Comparison of ENCODE assay signal across 17 cellular contexts in genomic region chr17:44926841-44927525, GRCh38. TPM values are rescaled to one million over a fixed set of nuclear protein-coding genes. Genes with fewer than 3 reads are reported as not detected.
DNase-seq lines count a peak whose midpoint lies in the region; ATAC-seq and TF ChIP-seq lines count a peak whose summit lies in the region.
"Had no signal": no experiment of that assay in that cellular context is flagged by ENCODE, and none has a peak within 500 bp of the region (broad histone marks: within the 10 kb centered on the region; RNA-seq: fewer than 3 reads in every experiment).

No MANE protein-coding gene starts in this region.

- H3K36me3 ChIP-seq in IMR-90 (ENCODE audit: control insufficient read depth, insufficient read depth, low read length) = peaks cover 12% of the 10 kb centered on the region
- H3K36me3 ChIP-seq in left lung = peaks cover 0 to 30% of the 10 kb centered on the region in 2 donors
- no peaks in the 10 kb centered on the region for H3K36me3 ChIP-seq in transverse colon

- H3K79me1 ChIP-seq in IMR-90 (ENCODE audit: low read depth in 1 of 2, low read length in 2 of 2) = peaks cover 3% of the 10 kb centered on the region in 2 experiments; a peak in 2 of 4 replicates

- H3K4me1 ChIP-seq in IMR-90 (ENCODE audit: control insufficient read depth, insufficient read depth, low read length) = no peaks in the 10 kb centered on the region
- no peaks in the 10 kb centered on the region for H3K4me1 ChIP-seq in left lung
- H3K4me1 ChIP-seq in transverse colon = no peaks in the 10 kb centered on the region

- no peak overlapping the region for H3K56ac ChIP-seq in IMR-90 (ENCODE audit: extremely low read depth, insufficient read depth, low read length)

- no peak overlapping the region for H2AFZ ChIP-seq in IMR-90 (replicated peaks; ENCODE audit: low read length, poor library complexity)

- no peak for TF ChIP-seq RAD21 in IMR-90 (IDR thresholded peaks at IDR 0.05; ENCODE audit: low read length)

- H3K9me3 ChIP-seq in IMR-90 (ENCODE audit: control insufficient read depth, insufficient read depth, low read length) (no peaks in the 10 kb centered on the region), left lung (no peaks in the 10 kb centered on the region), transverse colon (no peaks in the 10 kb centered on the region)

- H3K4me2 ChIP-seq in IMR-90 (ENCODE audit: low read depth, low read length) = no peak overlapping the region
- H3K4me2 ChIP-seq: KMS-11 had no signal

- ATAC-seq in IMR-90 (ENCODE audit: low read depth) (no peak), left lung (no peak)

- no peaks in the 10 kb centered on the region for H3K9me3 Mint-ChIP-seq in activated naive CD4-positive, alpha-beta T cell treated with anti-CD3 and anti-CD28 coated beads for 36 hours
- H3K9me3 Mint-ChIP-seq in activated naive CD4-positive, alpha-beta T cell treated with anti-CD3 and anti-CD28 coated beads, Interleukin-2, amount 10 ng/mL, durations not matched to agents 7 days and 5 days = no peaks in the 10 kb centered on the region
- H3K9me3 Mint-ChIP-seq: HFFc6 had no signal

- no peak overlapping the region for H2BK120ac ChIP-seq in IMR-90 (ENCODE audit: low read depth, low read length)

- H3K18ac ChIP-seq in IMR-90 (ENCODE audit: low read depth, low read length) = no peak overlapping the region

- no peak overlapping the region for H3K23ac ChIP-seq in IMR-90 (ENCODE audit: low read depth, low read length)

- H3K27me3 ChIP-seq in IMR-90 (ENCODE audit: control insufficient read depth, insufficient read depth, low read length) = no peaks in the 10 kb centered on the region
- peaks cover 0 to 12% of the 10 kb centered on the region in 2 donors for H3K27me3 ChIP-seq in left lung
- H3K27me3 ChIP-seq in transverse colon = no peaks in the 10 kb centered on the region

- H3K27ac ChIP-seq in IMR-90 (ENCODE audit: insufficient read depth, low read length) = no peak overlapping the region
- no peak overlapping the region for H3K27ac ChIP-seq in left lung
- H3K27ac ChIP-seq in transverse colon = no peak overlapping the region
- H3K27ac ChIP-seq: KMS-11 had no signal

- H2BK15ac ChIP-seq in IMR-90 (ENCODE audit: low read depth, low read length) = no peak overlapping the region

- peak; percentile 3 for DNase-seq in activated naive CD4-positive, alpha-beta T cell treated with anti-CD3 and anti-CD28 coated beads for 36 hours
- DNase-seq in activated naive CD4-positive, alpha-beta T cell treated with anti-CD3 and anti-CD28 coated beads, Interleukin-2, amount 10 ng/mL, durations not matched to agents 7 days and 5 days = no peak
- DNase-seq in IMR-90 (no peak), left lung (peak; percentile 13 to 39), transverse colon (peak; percentile 4), AML-193 (lab: John Stamatoyannopoulos, UW) (no peak), HCEC 1CT (no peak)
- DNase-seq: C1 segment of cervical spinal cord, DND-41, HFFc6, NCI-H1092, NCI-H146, NCI-H2227 treated with DMSO at 0.1 percent for 48 hours, NCI-H524, Right ventricle myocardium superior had no signal

- H4K20me1 ChIP-seq in IMR-90 (ENCODE audit: insufficient read depth, low read length) = no peaks in the 10 kb centered on the region

- no peak overlapping the region for H4K8ac ChIP-seq in IMR-90 (ENCODE audit: low read depth in 2 of 2, low read length in 2 of 2)

- H3K9ac ChIP-seq in IMR-90 (ENCODE audit: low read depth, low read length) = no peak overlapping the region
- H3K9ac ChIP-seq: KMS-11 had no signal

- H3K4ac ChIP-seq in IMR-90 (ENCODE audit: low read depth, low read length) = no peak overlapping the region

- H3K9me1 ChIP-seq in IMR-90 (ENCODE audit: insufficient read depth, low read length) = no peaks in the 10 kb centered on the region

- in situ Hi-C loops in IMR-90 (cut with MboI; ENCODE audit: low sequenced_read_pairs) (no loop called here), transverse colon (cut with MboI; ENCODE audit: low pct_ligation_motif_present in 1 of 4, low pct_unique_long_range_greater_than_20kb in 1 of 4, low sequenced_read_pairs in 3 of 4) (loop anchor here (5.0 to 10.0 kb wide), 4 partner anchors 78 to 178 kb away; no protein-coding TSS in a partner anchor)

- peaks cover 6% of the 10 kb centered on the region for H3K27me3 Mint-ChIP-seq in activated naive CD4-positive, alpha-beta T cell treated with anti-CD3 and anti-CD28 coated beads for 36 hours (ENCODE audit: low read depth)
- H3K27me3 Mint-ChIP-seq in activated naive CD4-positive, alpha-beta T cell treated with anti-CD3 and anti-CD28 coated beads, Interleukin-2, amount 10 ng/mL, durations not matched to agents 7 days and 5 days = peaks cover 13% of the 10 kb centered on the region

- H4K5ac ChIP-seq in IMR-90 (ENCODE audit: low read depth, low read length) = no peak overlapping the region

- peak overlapping the region; percentile 25 for H2AK9ac ChIP-seq in IMR-90 (replicated peaks; ENCODE audit: low read depth, low read length, poor library complexity)

- 98% methylated on average over 6 of the region's 15 CpGs; no CpG with 5 or more reads in 1 of the 2 experiments for WGBS in IMR-90 (ENCODE audit: extremely low coverage in 2 of 2, insufficient read length in 1 of 2), 2 experiments
- WGBS in transverse colon (ENCODE audit: low coverage in 1 of 2), 2 donors = 96% methylated on average over 15 of the region's 15 CpGs; no CpG with 5 or more reads in 1 of the 2 donors

- no peak for TF ChIP-seq CTCF in IMR-90 (conservative IDR thresholded peaks at IDR 0.05; ENCODE audit: low read depth, low read length)
- no peak for TF ChIP-seq CTCF in left lung (IDR thresholded peaks at IDR 0.05)
- TF ChIP-seq CTCF in transverse colon (IDR thresholded peaks at IDR 0.05) = no peak

- no peaks in the 10 kb centered on the region for H3K4me1 Mint-ChIP-seq in activated naive CD4-positive, alpha-beta T cell treated with anti-CD3 and anti-CD28 coated beads for 36 hours (ENCODE audit: low read depth)
- no peaks in the 10 kb centered on the region for H3K4me1 Mint-ChIP-seq in activated naive CD4-positive, alpha-beta T cell treated with anti-CD3 and anti-CD28 coated beads, Interleukin-2, amount 10 ng/mL, durations not matched to agents 7 days and 5 days

- H3K14ac ChIP-seq in IMR-90 (replicated peaks; ENCODE audit: low read depth, low read length) = no peak overlapping the region

- H2BK5ac ChIP-seq in IMR-90 (ENCODE audit: low read depth, low read length, poor library complexity, severe bottlenecking) = no peak overlapping the region

- CTCF ChIA-PET in activated naive CD4-positive, alpha-beta T cell treated with anti-CD3 and anti-CD28 coated beads for 36 hours (lab: Charles Lee) = interaction anchor here (2.8 kb wide), 1 partner anchor 93 kb away, joined by 7 read pairs; no protein-coding TSS in a partner anchor
- CTCF ChIA-PET in activated naive CD4-positive, alpha-beta T cell treated with anti-CD3 and anti-CD28 coated beads, Interleukin-2, amount 10 ng/mL, durations not matched to agents 7 days and 5 days (lab: Charles Lee) = interaction anchor here (2.1 kb wide), 1 partner anchor 9 kb away, joined by 5 read pairs; no protein-coding TSS in a partner anchor
- CTCF ChIA-PET in IMR-90 (lab: Yijun Ruan, JAX) = no interaction called here

- no peak overlapping the region for H4K91ac ChIP-seq in IMR-90 (ENCODE audit: insufficient read depth, low read depth, low read length)

- BruUV-seq in IMR-90 (replicated peaks; lab: Mats Ljungman, UMichigan) = no TSS peak

- TF ChIP-seq POLR2A in IMR-90 (IDR thresholded peaks at IDR 0.05; ENCODE audit: low read depth, low read length) = no peak
- TF ChIP-seq POLR2A in transverse colon (IDR thresholded peaks at IDR 0.05) = no peak

- H3K4me3 ChIP-seq in IMR-90 (ENCODE audit: insufficient read depth, low read depth, low read length) (no peak overlapping the region), left lung (no peak overlapping the region), transverse colon (no peak overlapping the region)

- dilution Hi-C loops in IMR-90 (cut with HindIII; ENCODE audit: low sequenced_read_pairs, unreplicated experiment) = no loop called here

- TF ChIP-seq EP300 in transverse colon (IDR thresholded peaks at IDR 0.05; ENCODE audit: low read depth) = no peak

- no peak overlapping the region for H3K27ac Mint-ChIP-seq in activated naive CD4-positive, alpha-beta T cell treated with anti-CD3 and anti-CD28 coated beads for 36 hours
- H3K27ac Mint-ChIP-seq in activated naive CD4-positive, alpha-beta T cell treated with anti-CD3 and anti-CD28 coated beads, Interleukin-2, amount 10 ng/mL, durations not matched to agents 7 days and 5 days = no peak overlapping the region
- H3K27ac Mint-ChIP-seq: HFFc6 had no signal

- H3K36me3 Mint-ChIP-seq in activated naive CD4-positive, alpha-beta T cell treated with anti-CD3 and anti-CD28 coated beads for 36 hours (ENCODE audit: low read depth) = peaks cover 37% of the 10 kb centered on the region
- peaks cover 57% of the 10 kb centered on the region for H3K36me3 Mint-ChIP-seq in activated naive CD4-positive, alpha-beta T cell treated with anti-CD3 and anti-CD28 coated beads, Interleukin-2, amount 10 ng/mL, durations not matched to agents 7 days and 5 days

- POLR2A ChIA-PET in IMR-90 (lab: Charles Lee; ENCODE audit: unreplicated experiment) = no interaction called here

- intact Hi-C loops in activated naive CD4-positive, alpha-beta T cell treated with anti-CD3 and anti-CD28 coated beads for 36 hours (cut with micrococcal nuclease) = no loop called here
- intact Hi-C loops in IMR-90 (cut with micrococcal nuclease) (no loop called here), left lung (cut with DNase I) (no loop called here), transverse colon (cut with DNase I; ENCODE audit: low total_unique reads) (loop anchor here (10.0 kb wide), 1 partner anchor 178 kb away; no protein-coding TSS in a partner anchor)

- H2AK5ac ChIP-seq in IMR-90 (ENCODE audit: low read depth, low read length) = no peak overlapping the region

- no peak overlapping the region for H2BK20ac ChIP-seq in IMR-90 (ENCODE audit: low read depth, low read length)

- H3K4me3 Mint-ChIP-seq in activated naive CD4-positive, alpha-beta T cell treated with anti-CD3 and anti-CD28 coated beads for 36 hours = no peak overlapping the region
- H3K4me3 Mint-ChIP-seq in activated naive CD4-positive, alpha-beta T cell treated with anti-CD3 and anti-CD28 coated beads, Interleukin-2, amount 10 ng/mL, durations not matched to agents 7 days and 5 days = no peak overlapping the region
- H3K4me3 Mint-ChIP-seq: HFFc6 had no signal

RNA-seq across cellular contexts. Expression of gene GFAP, which starts 11.7 kb away (rescaled TPM):
- total RNA-seq in activated naive CD4-positive, alpha-beta T cell treated with anti-CD3 and anti-CD28 coated beads for 36 hours = not detected
- total RNA-seq in IMR-90 (2012; rRNA removed) (0.18 TPM in 1 of 2 replicates, not detected in the other), left lung (under 1 TPM in 1 of 2 donors, not detected in 1; 0.15 TPM), transverse colon (under 1 TPM in 1 of 4 donors, not detected in 3; 0.68 TPM)
- polyA plus RNA-seq in IMR-90 (2012; rRNA removed) = 0.19 and 0.40 TPM in 2 replicates
- 0.02 and 0.13 TPM in 2 replicates for polyA plus RNA-seq in IMR-90 (2012; cell fraction: cytosol; rRNA removed)
- 0.05 and 0.18 TPM in 2 replicates for polyA plus RNA-seq in IMR-90 (2012; cell fraction: nucleus; rRNA removed; ENCODE audit: low replicate concordance)
- total RNA-seq: HFFc6, MCF 10A had no signal

RNA-seq across cellular contexts. Expression of gene KIF18B, which starts 20.6 kb away (rescaled TPM):
- 10 to 100 TPM; 54.9 to 55.4 TPM for total RNA-seq in activated naive CD4-positive, alpha-beta T cell treated with anti-CD3 and anti-CD28 coated beads for 36 hours
- total RNA-seq in IMR-90 (2012; rRNA removed) = 1.3 and 2.5 TPM in 2 replicates
- polyA plus RNA-seq in IMR-90 (2012; rRNA removed) = 16.0 and 17.4 TPM in 2 replicates
- 7.6 and 7.8 TPM in 2 replicates for polyA plus RNA-seq in IMR-90 (2012; cell fraction: cytosol; rRNA removed)
- polyA plus RNA-seq in IMR-90 (2012; cell fraction: nucleus; rRNA removed; ENCODE audit: low replicate concordance) = 23.3 and 68.0 TPM in 2 replicates
- total RNA-seq in left lung = 1 to 10 TPM; 2.9 to 6.0 TPM
- 1 to 10 TPM in 3 of 4 donors, under 1 TPM in 1; 0.82 to 7.6 (median 3.7) TPM for total RNA-seq in transverse colon

RNA-seq across cellular contexts. Expression of gene EFTUD2, which starts 27.7 kb away (rescaled TPM):
- total RNA-seq in activated naive CD4-positive, alpha-beta T cell treated with anti-CD3 and anti-CD28 coated beads for 36 hours = 100 to 1,000 TPM; 170 to 176 TPM
- total RNA-seq in IMR-90 (2012; rRNA removed) = 126 and 178 TPM in 2 replicates
- polyA plus RNA-seq in IMR-90 (2012; rRNA removed) = 72.5 and 74.8 TPM in 2 replicates
- polyA plus RNA-seq in IMR-90 (2012; cell fraction: cytosol; rRNA removed) = 44.7 and 106 TPM in 2 replicates
- 70.1 and 74.1 TPM in 2 replicates for polyA plus RNA-seq in IMR-90 (2012; cell fraction: nucleus; rRNA removed; ENCODE audit: low replicate concordance)
- 100 to 1,000 TPM in 1 of 2 donors, 10 to 100 TPM in 1; 83.4 to 112 TPM for total RNA-seq in left lung
- 100 to 1,000 TPM in 1 of 4 donors, 10 to 100 TPM in 3; 37.4 to 136 (median 65.4) TPM for total RNA-seq in transverse colon

RNA-seq across cellular contexts. Expression of gene C1QL1, which starts 41.1 kb away (rescaled TPM):
- under 1 TPM; 0.36 to 0.40 TPM for total RNA-seq in activated naive CD4-positive, alpha-beta T cell treated with anti-CD3 and anti-CD28 coated beads for 36 hours
- total RNA-seq in IMR-90 (2012; rRNA removed) = 0.18 and 0.28 TPM in 2 replicates
- 0.84 and 1.5 TPM in 2 replicates for polyA plus RNA-seq in IMR-90 (2012; rRNA removed)
- polyA plus RNA-seq in IMR-90 (2012; cell fraction: cytosol; rRNA removed) = 1.6 and 4.1 TPM in 2 replicates
- 0.71 and 1.2 TPM in 2 replicates for polyA plus RNA-seq in IMR-90 (2012; cell fraction: nucleus; rRNA removed; ENCODE audit: low replicate concordance)
- total RNA-seq in left lung = under 1 TPM in 1 of 2 donors, not detected in 1; 0.70 TPM
- total RNA-seq in transverse colon = 1 to 10 TPM in 2 of 4 donors, under 1 TPM in 1, not detected in 1; 0.55 to 6.8 (median 1.1) TPM

Comparison
In these comparisons a context has a peak if more than half of its experiments do, and no peak if none do; other contexts are left out.
1. DNase-seq: peak in activated naive CD4-positive, alpha-beta T cell treated with anti-CD3 and anti-CD28 coated beads for 36 hours (single experiment), left lung (2 of 2) and transverse colon (single experiment); none in activated naive CD4-positive, alpha-beta T cell treated with anti-CD3 and anti-CD28 coated beads, Interleukin-2, amount 10 ng/mL, durations not matched to agents 7 days and 5 days (single experiment), IMR-90 (single experiment), AML-193 (0 of 2) and HCEC 1CT (single experiment).
2. RNA of gene KIF18B, which starts 20.6 kb away (total RNA-seq): 54.9 to 55.4 TPM in activated naive CD4-positive, alpha-beta T cell treated with anti-CD3 and anti-CD28 coated beads for 36 hours; 2.9 to 6.0 TPM in left lung, 0.82 to 7.6 TPM in transverse colon and 1.3 to 2.5 TPM in IMR-90; every median in the first group is over 4 times any median in the second.